Comparison of ENCODE assay signal across 18 cellular contexts in the genomic region with DNA sequence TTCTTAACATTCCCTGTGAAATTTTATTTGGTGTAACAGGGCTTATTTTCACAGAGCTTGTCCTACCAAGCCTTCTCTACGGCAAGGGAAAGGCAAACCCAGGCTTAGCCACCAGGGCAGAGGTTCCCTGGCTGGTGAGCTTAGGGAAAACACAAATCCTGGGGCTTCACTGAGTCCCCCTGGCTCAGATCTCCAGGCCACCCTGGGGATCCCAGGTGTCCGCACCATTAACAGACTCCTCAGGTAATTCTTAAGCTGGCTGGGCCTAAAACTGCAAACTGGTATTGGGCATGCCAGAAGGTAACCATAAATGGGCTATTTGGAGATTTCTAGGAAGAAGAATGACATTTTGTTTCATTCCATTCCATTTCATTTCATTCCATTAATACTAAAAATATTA. TPM values are rescaled to one million over a fixed set of nuclear protein-coding genes. Genes with fewer than 3 reads are reported as not detected.
DNase-seq lines count a peak whose midpoint lies in the region; ATAC-seq and TF ChIP-seq lines count a peak whose summit lies in the region.
"Had no signal": no experiment of that assay in that cellular context is flagged by ENCODE, and none has a peak within 500 bp of the region (broad histone marks: within the 10 kb centered on the region; RNA-seq: fewer than 3 reads in every experiment).

No MANE protein-coding gene starts in this region.

- H3K4me1 ChIP-seq in esophagus muscularis mucosa (peaks cover 13 to 39% (median 25%) of the 10 kb centered on the region in 4 donors), trophoblast cell (ENCODE audit: control insufficient read depth in 1 of 2, insufficient read depth in 2 of 2, low read length in 2 of 2) (peaks cover 18 to 22% of the 10 kb centered on the region in 2 experiments), tibial artery (peaks cover 0 to 20% (median 12%) of the 10 kb centered on the region in 4 donors), mesendoderm (ENCODE audit: control insufficient read depth, low read depth, low read length) (no peaks in the 10 kb centered on the region)
- H3K4me1 ChIP-seq: SJSA1 had no signal

- ATAC-seq in activated naive CD8-positive, alpha-beta T cell treated with anti-CD3 and anti-CD28 coated beads, Interleukin-2, amount 50 U/mL, for 24 hours = no peak
- ATAC-seq in HG03039 (IDR thresholded peaks at IDR 0.05; ENCODE audit: unreplicated experiment) = no peak
- ATAC-seq: activated T-helper 17 cell treated with anti-CD3 and anti-CD28 coated beads, Interleukin-2, amount 50 U/mL, for 72 hours had no signal

- no peak for TF ChIP-seq EP300 in esophagus muscularis mucosa (IDR thresholded peaks at IDR 0.05)

- TF ChIP-seq CTCF in esophagus muscularis mucosa (IDR thresholded peaks at IDR 0.05) (no peak), tibial artery (IDR thresholded peaks at IDR 0.05) (no peak)

- H3K4ac ChIP-seq in trophoblast cell (ENCODE audit: low read depth, low read length) = no peak overlapping the region
- no peak overlapping the region for H3K4ac ChIP-seq in mesendoderm (ENCODE audit: low read depth, low read length)

- H3K27ac ChIP-seq in esophagus muscularis mucosa (replicated peaks in 1 of 4) = peak overlapping the region; percentile 16 to 58 (median 40)
- no peak overlapping the region for H3K27ac ChIP-seq in trophoblast cell (ENCODE audit: low read depth, low read length)
- peak overlapping the region; percentile 66 to 71 for H3K27ac ChIP-seq in tibial artery
- H3K27ac ChIP-seq in mesendoderm (ENCODE audit: low read depth, low read length) = no peak overlapping the region
- H3K27ac ChIP-seq: BLaER1, SJSA1 had no signal

- H3K23ac ChIP-seq in trophoblast cell (ENCODE audit: low read length) (no peak overlapping the region), mesendoderm (ENCODE audit: low read length) (no peak overlapping the region)

- no peak overlapping the region for H3K4me3 Mint-ChIP-seq in activated naive CD8-positive, alpha-beta T cell
- H3K4me3 Mint-ChIP-seq in activated naive CD8-positive, alpha-beta T cell treated with anti-CD3 and anti-CD28 coated beads, Interleukin-2, amount 50 U/mL, for 24 hours = no peak overlapping the region
- H3K4me3 Mint-ChIP-seq: mesothelial cell of epicardium had no signal

- H2BK120ac ChIP-seq in trophoblast cell (ENCODE audit: insufficient read depth, low read length, poor library complexity) = peak overlapping the region; percentile 85
- H2BK120ac ChIP-seq in mesendoderm (ENCODE audit: low read depth, low read length) = no peak overlapping the region

- no peak overlapping the region for H3K9ac ChIP-seq in trophoblast cell (ENCODE audit: low read length)
- no peak overlapping the region for H3K9ac ChIP-seq in mesendoderm (ENCODE audit: low read length)
- H3K9ac ChIP-seq: BLaER1 had no signal

- DNase-seq in activated naive CD8-positive, alpha-beta T cell treated with anti-CD3 and anti-CD28 coated beads, Interleukin-2, amount 50 U/mL, for 24 hours = no peak
- DNase-seq in esophagus muscularis mucosa (ENCODE audit: extremely low spot score) (no peak), trophoblast cell (no peak), tibial artery (no peak), mesendoderm (no peak)
- no peak for DNase-seq in activated effector memory CD4-positive, alpha-beta T cell treated with Interleukin-2 at 50 U/mL for 16 hours
- DNase-seq: activated CD4-positive, alpha-beta T cell treated with anti-CD3 and anti-CD28 coated beads for 1 hour; NCI-H69; stimulated activated CD4-positive, alpha-beta T cell treated with anti-CD3 and anti-CD28 coated beads, Interleukin-4, amount 100 ng/mL, for 24 hours had no signal

- intact Hi-C loops in esophagus muscularis mucosa (cut with DNase I) = no loop called here
- intact Hi-C loops in tibial artery (cut with DNase I; ENCODE audit: low total_unique reads) = no loop called here

- WGBS in esophagus muscularis mucosa = 100% methylated on average over 2 of the region's 2 CpGs
- no CpG with 5 or more reads among the region's 2 CpGs for WGBS in trophoblast cell (ENCODE audit: extremely low coverage, insufficient coverage, insufficient read length)
- no CpG with 5 or more reads among the region's 2 CpGs for whole genome bisulfite sequencing in mesendoderm (ENCODE audit: extremely low coverage, insufficient coverage, low lambda C conversion rate)

- H4K12ac ChIP-seq in trophoblast cell (ENCODE audit: low read depth, low read length) = no peak overlapping the region

- H4K8ac ChIP-seq in trophoblast cell (ENCODE audit: low read depth, low read length) = no peak overlapping the region
- no peak overlapping the region for H4K8ac ChIP-seq in mesendoderm (ENCODE audit: low read depth, low read length)

- H4K91ac ChIP-seq in trophoblast cell (ENCODE audit: low read depth, low read length) = peak overlapping the region; percentile 90

- no peak overlapping the region for H2BK15ac ChIP-seq in mesendoderm (replicated peaks; ENCODE audit: low read depth)

- H3K9me3 ChIP-seq in esophagus muscularis mucosa = no peaks in the 10 kb centered on the region
- no peaks in the 10 kb centered on the region for H3K9me3 ChIP-seq in trophoblast cell (ENCODE audit: insufficient read depth, low read depth, low read length)
- no peaks in the 10 kb centered on the region for H3K9me3 ChIP-seq in tibial artery
- H3K9me3 ChIP-seq: BLaER1, SJSA1 had no signal

- no peak overlapping the region for H3K4me3 ChIP-seq in esophagus muscularis mucosa
- no peak overlapping the region for H3K4me3 ChIP-seq in trophoblast cell (ENCODE audit: low read depth, low read length)
- no peak overlapping the region for H3K4me3 ChIP-seq in tibial artery
- no peak overlapping the region for H3K4me3 ChIP-seq in mesendoderm (ENCODE audit: low read length)
- H3K4me3 ChIP-seq: BLaER1, SJSA1 had no signal

- H3K56ac ChIP-seq in mesendoderm (ENCODE audit: low read length) = no peak overlapping the region

- peak overlapping the region; percentile 72 for H2BK12ac ChIP-seq in trophoblast cell (ENCODE audit: low read length)

- no peaks in the 10 kb centered on the region for H3K36me3 Mint-ChIP-seq in activated naive CD8-positive, alpha-beta T cell
- H3K36me3 Mint-ChIP-seq in activated naive CD8-positive, alpha-beta T cell treated with anti-CD3 and anti-CD28 coated beads, Interleukin-2, amount 50 U/mL, for 24 hours (ENCODE audit: low read depth) = peaks cover 1% of the 10 kb centered on the region
- H3K36me3 Mint-ChIP-seq: mesothelial cell of epicardium had no signal

- no peaks in the 10 kb centered on the region for H3K36me3 ChIP-seq in esophagus muscularis mucosa
- H3K36me3 ChIP-seq in trophoblast cell (ENCODE audit: control insufficient read depth in 1 of 2, insufficient read depth in 2 of 2, low read length in 2 of 2) = no peaks in the 10 kb centered on the region
- no peaks in the 10 kb centered on the region for H3K36me3 ChIP-seq in tibial artery
- no peaks in the 10 kb centered on the region for H3K36me3 ChIP-seq in mesendoderm (ENCODE audit: control insufficient read depth, insufficient read depth, low read length)
- H3K36me3 ChIP-seq: BLaER1, SJSA1 had no signal

- peak overlapping the region; percentile 54 for H3K27ac Mint-ChIP-seq in activated naive CD8-positive, alpha-beta T cell
- H3K27ac Mint-ChIP-seq in activated naive CD8-positive, alpha-beta T cell treated with anti-CD3 and anti-CD28 coated beads, Interleukin-2, amount 50 U/mL, for 24 hours = no peak overlapping the region
- H3K27ac Mint-ChIP-seq: activated T-helper 17 cell treated with anti-CD3 and anti-CD28 coated beads, Interleukin-2, amount 50 U/mL, for 72 hours; mesothelial cell of epicardium had no signal

- H3K14ac ChIP-seq in trophoblast cell (ENCODE audit: low read length) = peak overlapping the region; percentile 46

- no peaks in the 10 kb centered on the region for H3K27me3 Mint-ChIP-seq in activated naive CD8-positive, alpha-beta T cell
- H3K27me3 Mint-ChIP-seq in activated naive CD8-positive, alpha-beta T cell treated with anti-CD3 and anti-CD28 coated beads, Interleukin-2, amount 50 U/mL, for 24 hours = no peaks in the 10 kb centered on the region
- H3K27me3 Mint-ChIP-seq: activated T-helper 17 cell treated with anti-CD3 and anti-CD28 coated beads, Interleukin-2, amount 50 U/mL, for 72 hours had no signal

- H2AFZ ChIP-seq in trophoblast cell (ENCODE audit: insufficient read depth, low read length, poor library complexity) = peak overlapping the region; percentile 62

- H3K9me3 Mint-ChIP-seq in activated naive CD8-positive, alpha-beta T cell (ENCODE audit: low read depth) = no peaks in the 10 kb centered on the region
- H3K9me3 Mint-ChIP-seq in activated naive CD8-positive, alpha-beta T cell treated with anti-CD3 and anti-CD28 coated beads, Interleukin-2, amount 50 U/mL, for 24 hours = no peaks in the 10 kb centered on the region
- H3K9me3 Mint-ChIP-seq: activated T-helper 17 cell treated with anti-CD3 and anti-CD28 coated beads, Interleukin-2, amount 50 U/mL, for 72 hours; mesothelial cell of epicardium had no signal

- H2AK5ac ChIP-seq in trophoblast cell (ENCODE audit: low read length) = peak overlapping the region; percentile 26
- H2AK5ac ChIP-seq in mesendoderm (ENCODE audit: low read length) = no peak overlapping the region

- peaks cover 10% of the 10 kb centered on the region for H3K79me1 ChIP-seq in trophoblast cell (ENCODE audit: low read length)
- no peaks in the 10 kb centered on the region for H3K79me1 ChIP-seq in mesendoderm (ENCODE audit: low read length)

- H2BK5ac ChIP-seq in trophoblast cell (ENCODE audit: low read depth, low read length, poor library complexity) = peak overlapping the region; percentile 70
- H2BK5ac ChIP-seq in mesendoderm (ENCODE audit: low read length) = no peak overlapping the region

- peaks cover 82% of the 10 kb centered on the region for H3K4me1 Mint-ChIP-seq in activated naive CD8-positive, alpha-beta T cell (ENCODE audit: low read depth)
- peaks cover 68% of the 10 kb centered on the region for H3K4me1 Mint-ChIP-seq in activated naive CD8-positive, alpha-beta T cell treated with anti-CD3 and anti-CD28 coated beads, Interleukin-2, amount 50 U/mL, for 24 hours

- H3K4me2 ChIP-seq in trophoblast cell (ENCODE audit: low read length) = no peak overlapping the region
- no peak overlapping the region for H3K4me2 ChIP-seq in mesendoderm (ENCODE audit: low read length)
- H3K4me2 ChIP-seq: BLaER1 had no signal

- TF ChIP-seq POLR2A in esophagus muscularis mucosa (IDR thresholded peaks at IDR 0.05; ENCODE audit: low read depth) = no peak

- peaks cover 0 to 13% (median 0%) of the 10 kb centered on the region in 4 donors for H3K27me3 ChIP-seq in esophagus muscularis mucosa
- H3K27me3 ChIP-seq in trophoblast cell (ENCODE audit: insufficient read depth, low read length) = no peaks in the 10 kb centered on the region
- H3K27me3 ChIP-seq in tibial artery = no peaks in the 10 kb centered on the region
- no peaks in the 10 kb centered on the region for H3K27me3 ChIP-seq in mesendoderm (ENCODE audit: insufficient read depth, low read length, poor library complexity)
- H3K27me3 ChIP-seq: BLaER1 had no signal

- H3K79me2 ChIP-seq in trophoblast cell (ENCODE audit: control insufficient read depth, insufficient read depth, low read length, poor library complexity) = no peaks in the 10 kb centered on the region
- no peaks in the 10 kb centered on the region for H3K79me2 ChIP-seq in mesendoderm (ENCODE audit: control insufficient read depth, insufficient read depth, low read length)

- H3K18ac ChIP-seq in trophoblast cell (ENCODE audit: low read length) (no peak overlapping the region), mesendoderm (ENCODE audit: low read length) (no peak overlapping the region)

- no peak overlapping the region for H4K5ac ChIP-seq in mesendoderm (ENCODE audit: low read length)

RNA-seq across cellular contexts. Expression of gene LCP2, which starts 17.1 kb away (rescaled TPM):
- 10 to 100 TPM in 2 of 4 donors, 1 to 10 TPM in 2; 6.8 to 20.4 (median 9.0) TPM for total RNA-seq in esophagus muscularis mucosa
- polyA plus RNA-seq in trophoblast cell (2013) = 0.15 and 0.19 TPM in 2 replicates
- polyA plus RNA-seq in mesendoderm (2013, experiment 1 of 2) = 0.13 TPM
- polyA plus RNA-seq in mesendoderm (2013, experiment 2 of 2) = 0.10 TPM
- total RNA-seq: A172, mesothelial cell of epicardium, osteoblast had no signal
- polyA plus RNA-seq: keratinocyte had no signal

Comparison
In these comparisons a context has a peak if more than half of its experiments do, and no peak if none do; other contexts are left out.
1. H3K27ac ChIP-seq: peak in esophagus muscularis mucosa (4 of 4) and tibial artery (2 of 2); none in trophoblast cell (single experiment) and mesendoderm (single experiment).